13 cellular contexts compared by ENCODE assay signal in genomic region chr22:44588348-44588747, GRCh38.
DNase-seq lines count a peak whose midpoint lies in the region; ATAC-seq and TF ChIP-seq lines count a peak whose summit lies in the region.
"Had no signal": no experiment of that assay in that cellular context is flagged by ENCODE, and none has a peak within 500 bp of the region (broad histone marks: within the 10 kb centered on the region; RNA-seq: fewer than 3 reads in every experiment).

No MANE protein-coding gene starts in this region.

- intact Hi-C loops in Right ventricle myocardium superior (cut with DNase I) (no loop called here), Right ventricle myocardium inferior (cut with DNase I) (no loop called here), sigmoid colon (cut with DNase I) (no loop called here)

- H3K36me3 ChIP-seq in RWPE2 (ENCODE audit: low read depth) (no peaks in the 10 kb centered on the region), sigmoid colon (no peaks in the 10 kb centered on the region)

- H3K27me3 ChIP-seq in RWPE2 (ENCODE audit: insufficient read depth, poor library complexity, severe bottlenecking): peaks cover 14% of the 10 kb centered on the region
- peaks cover 0 to 38% (median 6%) of the 10 kb centered on the region in 3 donors for H3K27me3 ChIP-seq in sigmoid colon

- DNase-seq in Right ventricle myocardium superior (peak; percentile 6), Right ventricle myocardium inferior (ENCODE audit: missing footprints) (no peak), RWPE2 (ENCODE audit: low spot score) (peak; percentile 8), coronary artery (ENCODE audit: low spot score) (peak; percentile 26), sigmoid colon (peak; percentile 28), iPS-NIHi7 (ENCODE audit: extremely low spot score) (no peak)
- DNase-seq: C1 segment of cervical spinal cord; CD4-positive, alpha-beta memory T cell; DMS79; GM23248 had no signal

- H3K9me3 ChIP-seq in RWPE2 (ENCODE audit: severe bottlenecking) (no peaks in the 10 kb centered on the region), sigmoid colon (no peaks in the 10 kb centered on the region)

- WGBS in sigmoid colon, 2 donors: 88 to 93% methylated on average over 14 of the region's 14 CpGs

- no peak for TF ChIP-seq POLR2A in sigmoid colon (IDR thresholded peaks at IDR 0.05)

- TF ChIP-seq CTCF in RWPE2 (IDR thresholded peaks at IDR 0.05; ENCODE audit: poor library complexity, severe bottlenecking): no peak
- no peak for TF ChIP-seq CTCF in coronary artery (IDR thresholded peaks at IDR 0.05)
- TF ChIP-seq CTCF in sigmoid colon (IDR thresholded peaks at IDR 0.05): no peak

- H3K27ac ChIP-seq in RWPE2 (ENCODE audit: poor library complexity, severe bottlenecking) (no peak overlapping the region), coronary artery (no peak overlapping the region), sigmoid colon (no peak overlapping the region)
- H3K27ac ChIP-seq: GM23248 had no signal

- H3K4me3 ChIP-seq in RWPE2 (ENCODE audit: severe bottlenecking) (no peak overlapping the region), coronary artery (no peak overlapping the region), sigmoid colon (no peak overlapping the region)
- H3K4me3 ChIP-seq: GM12878, GM23248 had no signal

- no peak for ATAC-seq in Right ventricle myocardium superior (ENCODE audit: poor library complexity)
- ATAC-seq in Right ventricle myocardium inferior: no peak
- no peak for ATAC-seq in RWPE2 (ENCODE audit: low read depth)
- no peak for ATAC-seq in GM18858 (IDR thresholded peaks at IDR 0.05; ENCODE audit: unreplicated experiment)
- ATAC-seq: GM12878, HCT116 had no signal

- H3K4me1 ChIP-seq in RWPE2 (ENCODE audit: insufficient read depth, poor library complexity, severe bottlenecking): no peaks in the 10 kb centered on the region
- no peaks in the 10 kb centered on the region for H3K4me1 ChIP-seq in sigmoid colon

- TF ChIP-seq EP300 in sigmoid colon (IDR thresholded peaks at IDR 0.05): no peak

Comparison
In these comparisons a context has a peak if more than half of its experiments do, and no peak if none do; other contexts are left out.
1. DNase-seq: peak in Right ventricle myocardium superior (single experiment), RWPE2 (single experiment), coronary artery (single experiment) and sigmoid colon (single experiment); none in Right ventricle myocardium inferior (single experiment) and iPS-NIHi7 (single experiment).